Comparison of ENCODE assay signal across 27 cellular contexts in genomic region chr9:26142201-26142600, GRCh38.
"Had no signal": no experiment of that assay in that cellular context is flagged by ENCODE, and none has a peak within 500 bp of the region (broad histone marks: within the 10 kb centered on the region; RNA-seq: fewer than 3 reads in every experiment).

No MANE protein-coding gene starts in this region.

- H3K4me3 ChIP-seq: left lung, lower lobe of right lung, pancreas, prostate gland, sigmoid colon, spleen, suprapubic skin, thoracic aorta, tibial artery, upper lobe of right lung had no signal

- H3K9me3 ChIP-seq: left lung, lower lobe of right lung, pancreas, prostate gland, sigmoid colon, suprapubic skin, thoracic aorta, tibial artery, upper lobe of right lung had no signal

- H3K4me3 Mint-ChIP-seq: immature natural killer cell; naive thymus-derived CD8-positive, alpha-beta T cell; nephron; neural crest cell; stimulated activated effector memory CD8-positive, alpha-beta T cell treated with anti-CD3 and anti-CD28 coated beads, Interleukin-12 subunit alpha, Interleukin-12 subunit beta, amount 100 ng/mL, for 72 hours; stimulated activated naive CD8-positive, alpha-beta T cell treated with anti-CD3 and anti-CD28 coated beads, Interleukin-15, Interleukin-2, amounts not matched to agents 100 ng/mL and 50 ng/mL, for 24 hours had no signal

- H3K27me3 ChIP-seq: left lung, pancreas, sigmoid colon, spleen, suprapubic skin, tibial artery, upper lobe of right lung had no signal

- H3K27ac Mint-ChIP-seq: immature natural killer cell; naive thymus-derived CD8-positive, alpha-beta T cell; nephron; stimulated activated effector memory CD8-positive, alpha-beta T cell treated with anti-CD3 and anti-CD28 coated beads, Interleukin-12 subunit alpha, Interleukin-12 subunit beta, amount 100 ng/mL, for 72 hours; stimulated activated naive CD8-positive, alpha-beta T cell treated with anti-CD3 and anti-CD28 coated beads, Interleukin-15, Interleukin-2, amounts not matched to agents 100 ng/mL and 50 ng/mL, for 24 hours had no signal

- H3K9me3 Mint-ChIP-seq: nephron, neural crest cell had no signal

- H3K36me3 Mint-ChIP-seq: immature natural killer cell; naive thymus-derived CD8-positive, alpha-beta T cell; stimulated activated effector memory CD8-positive, alpha-beta T cell treated with anti-CD3 and anti-CD28 coated beads, Interleukin-12 subunit alpha, Interleukin-12 subunit beta, amount 100 ng/mL, for 72 hours had no signal

- H3K27ac ChIP-seq: left lung, lower lobe of right lung, pancreas, prostate gland, sigmoid colon, spleen, suprapubic skin, thoracic aorta, tibial artery, upper lobe of right lung had no signal

- H3K4me1 ChIP-seq: left lung, lower lobe of right lung, pancreas, prostate gland, sigmoid colon, spleen, suprapubic skin, tibial artery, upper lobe of right lung had no signal

- H3K27me3 Mint-ChIP-seq: naive thymus-derived CD8-positive, alpha-beta T cell; stimulated activated naive CD8-positive, alpha-beta T cell treated with anti-CD3 and anti-CD28 coated beads, Interleukin-15, Interleukin-2, amounts not matched to agents 100 ng/mL and 50 ng/mL, for 24 hours had no signal

- H3K4me1 Mint-ChIP-seq: immature natural killer cell; naive thymus-derived CD8-positive, alpha-beta T cell; nephron; neural crest cell; stimulated activated effector memory CD8-positive, alpha-beta T cell treated with anti-CD3 and anti-CD28 coated beads, Interleukin-12 subunit alpha, Interleukin-12 subunit beta, amount 100 ng/mL, for 72 hours had no signal

- H3K36me3 ChIP-seq: left lung, lower lobe of right lung, pancreas, prostate gland, sigmoid colon, spleen, suprapubic skin, thoracic aorta, tibial artery, upper lobe of right lung had no signal

- DNase-seq: immature natural killer cell; kidney; left colon; left lung; lower lobe of right lung; mammary epithelial cell; mesenchymal stem cell; naive thymus-derived CD8-positive, alpha-beta T cell; nucleus accumbens; pancreas; posterior cingulate gyrus; retina; sigmoid colon; small intestine; spleen; stimulated activated CD4-positive, alpha-beta T cell treated with anti-CD3 and anti-CD28 coated beads, Interleukin-4, amount 100 ng/mL, for 24 hours; stimulated activated naive CD4-positive, alpha-beta T cell; tibial artery; upper lobe of right lung had no signal

- ATAC-seq: left colon; left lung; lower lobe of right lung; naive thymus-derived CD8-positive, alpha-beta T cell; pancreas; right cardiac atrium; stimulated activated effector memory CD8-positive, alpha-beta T cell treated with anti-CD3 and anti-CD28 coated beads, Interleukin-12 subunit alpha, Interleukin-12 subunit beta, amount 100 ng/mL, for 72 hours; upper lobe of right lung had no signal
